Comparison of ENCODE assay signal across 1 cellular context in genomic region chr12:8680533-8680932, GRCh38.
TF ChIP-seq lines count a peak whose summit lies in the region.

No MANE protein-coding gene starts in this region.

TF ChIP-seq in K562, 482 proteins besides CTCF, POLR2A, EP300 and RAD21:
- no peak for TF ChIP-seq THAP12 (CRISPR knock-in tag; IDR thresholded peaks at IDR 0.05)
- TF ChIP-seq MTA2 (IDR thresholded peaks at IDR 0.05; ENCODE audit: low read depth), result no peak
- no peak for TF ChIP-seq TRIM24 (IDR thresholded peaks at IDR 0.05)
- TF ChIP-seq SRF (CRISPR knock-in tag; IDR thresholded peaks at IDR 0.05), result no peak
- TF ChIP-seq ZNF436 (CRISPR knock-in tag; IDR thresholded peaks at IDR 0.05), result no peak
